27 cellular contexts compared by ENCODE assay signal in genomic region chr18:31983020-31983419, GRCh38. TPM values are rescaled to one million over a fixed set of nuclear protein-coding genes. Genes with fewer than 3 reads are reported as not detected.
DNase-seq lines count a peak whose midpoint lies in the region; ATAC-seq and TF ChIP-seq lines count a peak whose summit lies in the region.
"Had no signal": no experiment of that assay in that cellular context is flagged by ENCODE, and none has a peak within 500 bp of the region (broad histone marks: within the 10 kb centered on the region; RNA-seq: fewer than 3 reads in every experiment).

No MANE protein-coding gene starts in this region.

- no peaks in the 10 kb centered on the region for H3K36me3 ChIP-seq in CD4-positive, CD25-positive, alpha-beta regulatory T cell (ENCODE audit: control insufficient read depth, insufficient read depth, low read length)
- no peaks in the 10 kb centered on the region for H3K36me3 ChIP-seq in colonic mucosa
- H3K36me3 ChIP-seq in right atrium auricular region = no peaks in the 10 kb centered on the region
- no peaks in the 10 kb centered on the region for H3K36me3 ChIP-seq in muscle layer of duodenum (ENCODE audit: control insufficient read depth in 1 of 2, insufficient read depth in 2 of 2, low read length in 2 of 2)
- H3K36me3 ChIP-seq: brain microvascular endothelial cell, thoracic aorta had no signal

- H3K4me3 ChIP-seq in CD4-positive, CD25-positive, alpha-beta regulatory T cell (ENCODE audit: low read depth, low read length) = no peak overlapping the region
- no peak overlapping the region for H3K4me3 ChIP-seq in colonic mucosa
- no peak overlapping the region for H3K4me3 ChIP-seq in right atrium auricular region
- no peak overlapping the region for H3K4me3 ChIP-seq in muscle layer of duodenum (ENCODE audit: low read depth in 1 of 2, low read length in 2 of 2)
- H3K4me3 ChIP-seq: GM23248, lung, PC-9, smooth muscle cell, thoracic aorta had no signal

- intact Hi-C loops in colonic mucosa (cut with DNase I) = no loop called here

- H3K27me3 Mint-ChIP-seq in CD4-positive, CD25-positive, alpha-beta regulatory T cell = peaks cover 4% of the 10 kb centered on the region
- H3K27me3 Mint-ChIP-seq: activated T-helper 17 cell treated with anti-CD3 and anti-CD28 coated beads, Interleukin-2, amount 50 U/mL, for 72 hours had no signal

- H3K27me3 ChIP-seq in CD4-positive, CD25-positive, alpha-beta regulatory T cell (ENCODE audit: control insufficient read depth, insufficient read depth, low read length) = no peaks in the 10 kb centered on the region
- H3K27me3 ChIP-seq in colonic mucosa (no peaks in the 10 kb centered on the region), right atrium auricular region (no peaks in the 10 kb centered on the region), muscle layer of duodenum (ENCODE audit: low read depth, low read length) (no peaks in the 10 kb centered on the region)
- H3K27me3 ChIP-seq: brain microvascular endothelial cell had no signal

- DNase-seq in CD4-positive, CD25-positive, alpha-beta regulatory T cell = no peak
- peak; percentile 23 for DNase-seq in colonic mucosa
- no peak for DNase-seq in right atrium auricular region (ENCODE audit: low spot score)
- DNase-seq in HuH-7 (ENCODE audit: low spot score) = no peak
- DNase-seq in anterior cingulate cortex (lab: John Stamatoyannopoulos, UW) = no peak
- no peak for DNase-seq in DMS79 (lab: John Stamatoyannopoulos, UW)
- DNase-seq: activated CD4-positive, alpha-beta T cell treated with anti-CD3 and anti-CD28 coated beads for 1 hour; activated CD8-positive, alpha-beta T cell treated with anti-CD3 and anti-CD28 coated beads, Interleukin-2, amount 10 ng/mL, durations not matched to agents 7 days and 5 days; activated naive CD4-positive, alpha-beta T cell treated with anti-CD3 and anti-CD28 coated beads, Interleukin-2, amount 50 U/mL, for 16 hours; brain microvascular endothelial cell; effector CD4-positive, alpha-beta T cell; GM23248; islet precursor cell; KBM-7; NCI-H2029; NCI-H510A treated with DMSO at 0.1 percent for 48 hours; PC-9; SHP77; stimulated activated CD4-positive, alpha-beta T cell treated with anti-CD3 and anti-CD28 coated beads, Interleukin-1b, Interleukin-23, amount 100 ng/mL, for 48 hours; stimulated activated naive CD8-positive, alpha-beta T cell treated with anti-CD3 and anti-CD28 coated beads, Interleukin-15, Interleukin-2, amounts not matched to agents 100 U/mL and 50 U/mL, for 24 hours; T-helper 2 cell had no signal

- peak overlapping the region in 2 of 3 donors; percentile 26 to 49 for H3K27ac Mint-ChIP-seq in CD4-positive, CD25-positive, alpha-beta regulatory T cell
- H3K27ac Mint-ChIP-seq: activated CD8-positive, alpha-beta T cell treated with anti-CD3 and anti-CD28 coated beads, Interleukin-2, amount 10 ng/mL, durations not matched to agents 7 days and 5 days; activated T-helper 17 cell treated with anti-CD3 and anti-CD28 coated beads, Interleukin-2, amount 50 U/mL, for 72 hours had no signal

- no peak overlapping the region for H3K9ac ChIP-seq in colonic mucosa (ENCODE audit: low read depth in 2 of 2, low read length in 2 of 2)
- H3K9ac ChIP-seq: GM23248 had no signal

- H3K9me3 Mint-ChIP-seq in CD4-positive, CD25-positive, alpha-beta regulatory T cell = peaks cover 0 to 12% (median 3%) of the 10 kb centered on the region in 7 donors
- H3K9me3 Mint-ChIP-seq: activated T-helper 17 cell treated with anti-CD3 and anti-CD28 coated beads, Interleukin-2, amount 50 U/mL, for 72 hours had no signal

- H3K9me3 ChIP-seq in CD4-positive, CD25-positive, alpha-beta regulatory T cell (ENCODE audit: control insufficient read depth in 2 of 2, low read length in 2 of 2) = peaks cover 5 to 13% of the 10 kb centered on the region in 2 experiments
- H3K9me3 ChIP-seq in colonic mucosa (no peaks in the 10 kb centered on the region), right atrium auricular region (no peaks in the 10 kb centered on the region), muscle layer of duodenum (ENCODE audit: control insufficient read depth in 1 of 2, low read length in 2 of 2) (peaks cover 0 to 10% of the 10 kb centered on the region in 2 donors)
- H3K9me3 ChIP-seq: thoracic aorta had no signal

- ATAC-seq in CD4-positive, CD25-positive, alpha-beta regulatory T cell (ENCODE audit: low read depth in 2 of 2) = no peak
- no peak for ATAC-seq in GM18861 (IDR thresholded peaks at IDR 0.05; ENCODE audit: unreplicated experiment)
- ATAC-seq: activated CD8-positive, alpha-beta T cell treated with anti-CD3 and anti-CD28 coated beads, Interleukin-2, amount 10 ng/mL, durations not matched to agents 7 days and 5 days; activated T-helper 17 cell treated with anti-CD3 and anti-CD28 coated beads, Interleukin-2, amount 50 U/mL, for 72 hours; stimulated activated naive CD8-positive, alpha-beta T cell treated with anti-CD3 and anti-CD28 coated beads, Interleukin-15, Interleukin-2, amounts not matched to agents 100 U/mL and 50 U/mL, for 24 hours had no signal

- TF ChIP-seq CTCF in colonic mucosa (IDR thresholded peaks at IDR 0.05) (no peak), right atrium auricular region (IDR thresholded peaks at IDR 0.05) (no peak)

- peaks cover 15% of the 10 kb centered on the region for H3K4me1 ChIP-seq in CD4-positive, CD25-positive, alpha-beta regulatory T cell (ENCODE audit: control insufficient read depth, insufficient read depth, low read length, poor library complexity, severe bottlenecking)
- H3K4me1 ChIP-seq in colonic mucosa (no peaks in the 10 kb centered on the region), right atrium auricular region (peaks cover 0 to 7% of the 10 kb centered on the region in 2 donors), muscle layer of duodenum (ENCODE audit: control insufficient read depth in 1 of 2, insufficient read depth in 2 of 2, low read length in 2 of 2) (no peaks in the 10 kb centered on the region)

- H3K4me1 Mint-ChIP-seq in CD4-positive, CD25-positive, alpha-beta regulatory T cell = peaks cover 11 to 27% (median 19%) of the 10 kb centered on the region in 4 donors

- no peak overlapping the region for H3K27ac ChIP-seq in CD4-positive, CD25-positive, alpha-beta regulatory T cell (ENCODE audit: insufficient read depth, low read length, poor library complexity, severe bottlenecking)
- H3K27ac ChIP-seq in colonic mucosa (no peak overlapping the region), right atrium auricular region (peak overlapping the region; percentile 41 to 60), muscle layer of duodenum (ENCODE audit: low read length) (peak overlapping the region; percentile 45)
- H3K27ac ChIP-seq: brain microvascular endothelial cell, GM23248, PC-9 had no signal

- H3K36me3 Mint-ChIP-seq in CD4-positive, CD25-positive, alpha-beta regulatory T cell = no peaks in the 10 kb centered on the region

- H3K4me3 Mint-ChIP-seq in CD4-positive, CD25-positive, alpha-beta regulatory T cell = no peak overlapping the region
- H3K4me3 Mint-ChIP-seq: activated CD8-positive, alpha-beta T cell treated with anti-CD3 and anti-CD28 coated beads, Interleukin-2, amount 10 ng/mL, durations not matched to agents 7 days and 5 days; activated T-helper 17 cell treated with anti-CD3 and anti-CD28 coated beads, Interleukin-2, amount 50 U/mL, for 72 hours had no signal

RNA-seq across cellular contexts. Expression of gene RNF125, which starts 35.6 kb away (rescaled TPM):
- 81.7 TPM for total RNA-seq in CD4-positive, CD25-positive, alpha-beta regulatory T cell
- 10 to 100 TPM; 50.6 to 70.6 (median 61.5) TPM for polyA plus RNA-seq in CD4-positive, CD25-positive, alpha-beta regulatory T cell
- 10 to 100 TPM in 1 of 2 donors, 1 to 10 TPM in 1; 8.4 to 13.9 TPM for total RNA-seq in colonic mucosa
- total RNA-seq in right atrium auricular region = 1 to 10 TPM; 1.7 to 5.6 TPM
- polyA plus RNA-seq: smooth muscle cell had no signal

RNA-seq across cellular contexts. Expression of gene TRAPPC8, which starts 40.1 kb away (rescaled TPM):
- 45.4 TPM for total RNA-seq in CD4-positive, CD25-positive, alpha-beta regulatory T cell
- polyA plus RNA-seq in CD4-positive, CD25-positive, alpha-beta regulatory T cell = 10 to 100 TPM; 15.5 to 22.9 (median 20.7) TPM
- 10 to 100 TPM; 43.1 to 49.2 TPM for total RNA-seq in colonic mucosa
- 10 to 100 TPM; 27.2 to 33.8 TPM for total RNA-seq in right atrium auricular region

Comparison
In these comparisons a context has a peak if more than half of its experiments do, and no peak if none do; other contexts are left out.
1. H3K27ac ChIP-seq: peak in right atrium auricular region (2 of 2) and muscle layer of duodenum (single experiment); none in CD4-positive, CD25-positive, alpha-beta regulatory T cell (single experiment) and colonic mucosa (single experiment).